Comparison of ENCODE assay signal across 20 cellular contexts in genomic region chr4:121237069-121237399, GRCh38.
DNase-seq lines count a peak whose midpoint lies in the region; ATAC-seq and TF ChIP-seq lines count a peak whose summit lies in the region.
"Had no signal": no experiment of that assay in that cellular context is flagged by ENCODE, and none has a peak within 500 bp of the region (broad histone marks: within the 10 kb centered on the region; RNA-seq: fewer than 3 reads in every experiment).

No MANE protein-coding gene starts in this region.

- H2AFZ ChIP-seq in mesenchymal stem cell (ENCODE audit: low read depth, low read length) (no peak overlapping the region), osteoblast (ENCODE audit: low read length) (no peak overlapping the region)
- H2AFZ ChIP-seq: GM23248 had no signal

- peak overlapping the region; percentile 44 for H2BK5ac ChIP-seq in mesenchymal stem cell (ENCODE audit: low read depth, low read length, poor library complexity, severe bottlenecking)

- no peak overlapping the region for H3K9ac ChIP-seq in mesenchymal stem cell (ENCODE audit: low read length)
- H3K9ac ChIP-seq: GM23248 had no signal

- no peak for DNase-seq in chondrocyte (ENCODE audit: low spot score)
- no peak for DNase-seq in mesenchymal stem cell
- DNase-seq in smooth muscle cell of the brain vasculature (ENCODE audit: low read depth, low spot score): peak; percentile 31
- no peak for DNase-seq in DMS153 (lab: John Stamatoyannopoulos, UW)
- DNase-seq in osteoblast (ENCODE audit: insufficient read length, low spot score, missing footprints): no peak
- DNase-seq in cortex of kidney (lab: John Stamatoyannopoulos, UW): no peak
- DNase-seq: ACHN; AML-193; Caco-2; CD4-positive, alpha-beta T cell; DMS79 treated with DMSO at 0.1 percent for 48 hours; EL; GM23248; HCEC 1CT; IMR-90 had no signal

- H3K27ac ChIP-seq in mesenchymal stem cell (ENCODE audit: low read length, poor library complexity, severe bottlenecking): peak overlapping the region; percentile 92
- no peak overlapping the region for H3K27ac ChIP-seq in osteoblast (ENCODE audit: low read depth, low read length)
- H3K27ac ChIP-seq: C4-2B, GM23248, HL-60 had no signal

- no peaks in the 10 kb centered on the region for H3K36me3 Mint-ChIP-seq in chondrocyte (ENCODE audit: low read depth)

- TF ChIP-seq CTCF in chondrocyte (IDR thresholded peaks at IDR 0.05) (no peak), osteoblast (IDR thresholded peaks at IDR 0.05; ENCODE audit: extremely low read depth, low read depth, low read length) (no peak)

- H2BK12ac ChIP-seq in mesenchymal stem cell (ENCODE audit: low read length in 2 of 2): no peak overlapping the region

- peaks cover 30% of the 10 kb centered on the region for H3K4me1 Mint-ChIP-seq in chondrocyte (ENCODE audit: low read depth)

- H4K8ac ChIP-seq in mesenchymal stem cell (ENCODE audit: low read length): no peak overlapping the region

- no peak overlapping the region for H3K4me2 ChIP-seq in mesenchymal stem cell (ENCODE audit: low read length, poor library complexity, severe bottlenecking)
- H3K4me2 ChIP-seq in osteoblast (ENCODE audit: insufficient read depth, low read length): no peak overlapping the region

- H3K9me3 ChIP-seq in mesenchymal stem cell (ENCODE audit: control insufficient read depth, low read length) (no peaks in the 10 kb centered on the region), osteoblast (ENCODE audit: low read depth, low read length) (no peaks in the 10 kb centered on the region)
- H3K9me3 ChIP-seq: Caco-2 had no signal

- H3K14ac ChIP-seq in mesenchymal stem cell (ENCODE audit: low read length in 2 of 2): no peak overlapping the region

- ATAC-seq in HG03432 (IDR thresholded peaks at IDR 0.05; ENCODE audit: unreplicated experiment) (peak; percentile 29), GM21447 (IDR thresholded peaks at IDR 0.05; ENCODE audit: unreplicated experiment) (no peak)
- ATAC-seq: K562 had no signal

- no peak overlapping the region for H3K4ac ChIP-seq in mesenchymal stem cell (ENCODE audit: low read depth in 1 of 2, low read length in 2 of 2)

- no peaks in the 10 kb centered on the region for H3K79me1 ChIP-seq in mesenchymal stem cell (replicated peaks; ENCODE audit: low read length, poor library complexity, severe bottlenecking)

- H3K27me3 ChIP-seq in mesenchymal stem cell (ENCODE audit: control insufficient read depth in 1 of 2, insufficient read depth in 1 of 2, low read length in 2 of 2): peaks cover 0 to 3% of the 10 kb centered on the region in 2 experiments
- H3K27me3 ChIP-seq in osteoblast (ENCODE audit: insufficient read depth, low read length): no peaks in the 10 kb centered on the region

- no peak overlapping the region for H3K23ac ChIP-seq in mesenchymal stem cell (ENCODE audit: low read length in 2 of 2)

- peak overlapping the region; percentile 82 for H2AK5ac ChIP-seq in mesenchymal stem cell (ENCODE audit: low read length, severe bottlenecking)

- H3K27me3 Mint-ChIP-seq in chondrocyte (ENCODE audit: low read depth): no peaks in the 10 kb centered on the region
- H3K27me3 Mint-ChIP-seq: CD4-positive, alpha-beta T cell had no signal

- peaks cover 12% of the 10 kb centered on the region for H3K4me1 ChIP-seq in mesenchymal stem cell (ENCODE audit: control insufficient read depth, insufficient read depth, low read depth, low read length)
- no peaks in the 10 kb centered on the region for H3K4me1 ChIP-seq in osteoblast (ENCODE audit: insufficient read depth, low read length)

- H3K9me3 Mint-ChIP-seq in chondrocyte (ENCODE audit: low read depth): peaks cover 3% of the 10 kb centered on the region
- H3K9me3 Mint-ChIP-seq: CD4-positive, alpha-beta T cell had no signal

- no peak overlapping the region for H4K91ac ChIP-seq in mesenchymal stem cell (ENCODE audit: low read length)

- no peaks in the 10 kb centered on the region for H3K36me3 ChIP-seq in mesenchymal stem cell (ENCODE audit: control insufficient read depth in 1 of 2, insufficient read depth in 2 of 2, low read depth in 1 of 2, low read length in 2 of 2)
- H3K36me3 ChIP-seq in osteoblast (ENCODE audit: insufficient read depth, low read length): no peaks in the 10 kb centered on the region

- no peak overlapping the region for H3K18ac ChIP-seq in mesenchymal stem cell (ENCODE audit: low read depth in 1 of 2, low read length in 2 of 2)

- H4K20me1 ChIP-seq in osteoblast (ENCODE audit: insufficient read depth, low read length): no peaks in the 10 kb centered on the region

- no peak overlapping the region for H3K4me3 Mint-ChIP-seq in chondrocyte (ENCODE audit: unreplicated experiment)
- H3K4me3 Mint-ChIP-seq: CD4-positive, alpha-beta T cell had no signal

- H2BK15ac ChIP-seq in mesenchymal stem cell (ENCODE audit: low read depth, poor library complexity, severe bottlenecking): no peak overlapping the region

- peak overlapping the region; percentile 86 for H3K27ac Mint-ChIP-seq in chondrocyte (ENCODE audit: unreplicated experiment)
- H3K27ac Mint-ChIP-seq: CD4-positive, alpha-beta T cell had no signal

- no peak overlapping the region for H2BK120ac ChIP-seq in mesenchymal stem cell (ENCODE audit: low read depth, low read length)

- no peaks in the 10 kb centered on the region for H3K79me2 ChIP-seq in osteoblast (ENCODE audit: insufficient read depth, low read length)

- H3K4me3 ChIP-seq in mesenchymal stem cell (ENCODE audit: insufficient read depth in 1 of 2, low read depth in 1 of 2, low read length in 2 of 2) (no peak overlapping the region), osteoblast (ENCODE audit: insufficient read depth, low read length) (no peak overlapping the region)
- H3K4me3 ChIP-seq: GM23248, K562 had no signal

- WGBS in mesenchymal stem cell: 96% methylated on average over 2 of the region's 2 CpGs
